1 cellular context compared by ENCODE assay signal in the genomic region with DNA sequence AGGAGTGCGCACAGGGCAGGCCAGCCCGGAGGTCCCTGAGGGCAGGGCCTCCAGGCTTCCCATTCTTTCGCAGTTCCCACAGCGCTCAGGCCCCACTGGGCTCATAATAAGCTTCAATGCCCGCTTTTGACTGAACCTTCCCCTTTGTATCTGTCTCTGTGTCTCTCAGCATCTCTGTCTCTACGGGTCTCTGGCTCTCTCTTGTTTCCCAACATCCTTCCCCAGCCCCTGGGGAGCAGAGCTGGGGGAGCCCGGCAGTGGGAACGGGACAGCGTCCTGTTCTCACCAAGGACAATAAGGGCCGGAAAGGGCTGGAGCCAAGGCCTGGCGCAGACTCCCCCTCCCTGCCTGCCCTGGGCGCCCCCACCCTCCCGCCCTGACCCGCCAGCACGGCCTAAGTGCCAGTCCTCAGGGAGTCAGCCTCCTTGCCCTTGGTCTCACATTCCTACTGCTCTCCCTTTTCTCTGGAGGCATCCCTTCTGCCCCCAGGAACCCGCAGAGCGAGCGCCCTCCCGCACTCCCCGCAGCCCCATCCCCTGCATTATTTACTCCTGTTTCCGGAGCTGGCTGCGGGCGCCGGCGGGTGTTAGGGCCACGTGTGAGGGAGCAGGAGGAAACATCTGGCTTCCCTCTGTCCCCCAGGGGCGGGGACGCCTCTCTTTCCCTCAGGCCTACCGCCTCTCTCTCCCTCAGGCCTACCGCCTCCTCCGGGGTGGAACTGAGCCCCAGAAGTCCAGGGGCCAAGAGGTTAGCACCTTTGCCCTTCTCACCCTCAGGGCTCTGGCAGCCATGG.
TF ChIP-seq lines count a peak whose summit lies in the region.

No MANE protein-coding gene starts in this region.

TF ChIP-seq in SK-N-SH, 30 proteins besides CTCF, POLR2A, EP300 and RAD21 (continued from another document):
- TF ChIP-seq REST (IDR thresholded peaks at IDR 0.05; ENCODE audit: low read depth, low read length), result no peak
- TF ChIP-seq GABPA (IDR thresholded peaks at IDR 0.05; ENCODE audit: low read depth), result no peak
- TF ChIP-seq NFIC (IDR thresholded peaks at IDR 0.05; ENCODE audit: borderline replicate concordance), result no peak
- TF ChIP-seq RCOR1 (IDR thresholded peaks at IDR 0.05; ENCODE audit: low read length), result no peak
- TF ChIP-seq TCF12 (IDR thresholded peaks at IDR 0.05), result no peak
- no peak for TF ChIP-seq JUND (IDR thresholded peaks at IDR 0.05)
- TF ChIP-seq TAF1 (IDR thresholded peaks at IDR 0.05; ENCODE audit: borderline replicate concordance, low read depth, low read length), result no peak
- no peak for TF ChIP-seq MEF2A (IDR thresholded peaks at IDR 0.05; ENCODE audit: borderline replicate concordance, low read depth)
- no peak for TF ChIP-seq RXRA (IDR thresholded peaks at IDR 0.05; ENCODE audit: borderline replicate concordance, low read depth)
- no peak for TF ChIP-seq RFX5 (IDR thresholded peaks at IDR 0.05; ENCODE audit: low read length)
- no peak for TF ChIP-seq FOXM1 (IDR thresholded peaks at IDR 0.05; ENCODE audit: low read depth)
- TF ChIP-seq YY1 (IDR thresholded peaks at IDR 0.05; ENCODE audit: low read depth), result no peak
- TF ChIP-seq CHD2 (IDR thresholded peaks at IDR 0.05; ENCODE audit: low read length, partially characterized antibody), result no peak
